Comparison of ENCODE assay signal across 20 cellular contexts in genomic region chr5:134819404-134819963, GRCh38.
"Had no signal": no experiment of that assay in that cellular context is flagged by ENCODE, and none has a peak within 500 bp of the region (broad histone marks: within the 10 kb centered on the region; RNA-seq: fewer than 3 reads in every experiment).

No MANE protein-coding gene starts in this region.

- ATAC-seq: activated CD4-positive, CD25-positive, alpha-beta regulatory T cell treated with anti-CD3 and anti-CD28 coated beads, Interleukin-2, amount 50 U/mL, for 24 hours; activated CD8-positive, alpha-beta T cell treated with anti-CD3 and anti-CD28 coated beads, Interleukin-2, amount 10 ng/mL, durations not matched to agents 7 days and 5 days; activated T-cell treated with anti-CD3 and anti-CD28 coated beads, Interleukin-2, amount 50 U/mL, for 4 hours; effector memory CD8-positive, alpha-beta T cell; left lobe of liver; stimulated activated naive CD8-positive, alpha-beta T cell treated with anti-CD3 and anti-CD28 coated beads, Interleukin-15, Interleukin-2, amounts not matched to agents 100 U/mL and 50 U/mL, for 24 hours; T-cell had no signal

- H3K4me3 ChIP-seq: cardiac muscle cell, transverse colon, vagina had no signal

- H3K27ac ChIP-seq: cardiac muscle cell, transverse colon, vagina had no signal

- H3K4me1 ChIP-seq: transverse colon, vagina had no signal

- H3K9me3 ChIP-seq: transverse colon, vagina had no signal

- DNase-seq: activated CD4-positive, alpha-beta T cell treated with anti-CD3 and anti-CD28 coated beads, Interleukin-2, amount 10 ng/mL, durations not matched to agents 7 days and 5 days; activated CD8-positive, alpha-beta T cell treated with anti-CD3 and anti-CD28 coated beads, Interleukin-2, amount 10 ng/mL, durations not matched to agents 7 days and 5 days; activated effector memory CD4-positive, alpha-beta T cell treated with Interleukin-2 at 50 U/mL for 16 hours; activated naive CD4-positive, alpha-beta T cell treated with anti-CD3 and anti-CD28 coated beads, Interleukin-2, amount 50 U/mL, for 16 hours; activated T-cell treated with anti-CD3 and anti-CD28 coated beads, Interleukin-2, amount 50 U/mL, for 4 hours; amniotic stem cell; effector memory CD8-positive, alpha-beta T cell; foreskin fibroblast; hippocampal formation; islet precursor cell; retina; stimulated activated CD4-positive, alpha-beta T cell treated with anti-CD3 and anti-CD28 coated beads, Interleukin-2, amount 100 ng/mL, for 24 hours; stimulated activated naive CD8-positive, alpha-beta T cell treated with anti-CD3 and anti-CD28 coated beads, Interleukin-15, Interleukin-2, amounts not matched to agents 100 U/mL and 50 U/mL, for 24 hours; T-cell; T-helper 9 cell; transverse colon had no signal

- H3K27me3 ChIP-seq: cardiac muscle cell, transverse colon, vagina had no signal
